In genomic region chr15:90159213-90159612, GRCh38 we compare ENCODE assay signal across 1 cellular context.
TF ChIP-seq lines count a peak whose summit lies in the region.

No MANE protein-coding gene starts in this region.

TF ChIP-seq in WTC11, 78 proteins besides CTCF, POLR2A, EP300 and RAD21 (continued from another document):
- TF ChIP-seq ATF6 (CRISPR knock-in tag; IDR thresholded peaks at IDR 0.05), result no peak
- TF ChIP-seq KAT7 (CRISPR knock-in tag; IDR thresholded peaks at IDR 0.05; ENCODE audit: borderline replicate concordance), result no peak
- no peak for TF ChIP-seq ETV6 (CRISPR knock-in tag; IDR thresholded peaks at IDR 0.05)
- TF ChIP-seq USF1 (CRISPR knock-in tag; IDR thresholded peaks at IDR 0.05), result no peak
